In the genomic region with DNA sequence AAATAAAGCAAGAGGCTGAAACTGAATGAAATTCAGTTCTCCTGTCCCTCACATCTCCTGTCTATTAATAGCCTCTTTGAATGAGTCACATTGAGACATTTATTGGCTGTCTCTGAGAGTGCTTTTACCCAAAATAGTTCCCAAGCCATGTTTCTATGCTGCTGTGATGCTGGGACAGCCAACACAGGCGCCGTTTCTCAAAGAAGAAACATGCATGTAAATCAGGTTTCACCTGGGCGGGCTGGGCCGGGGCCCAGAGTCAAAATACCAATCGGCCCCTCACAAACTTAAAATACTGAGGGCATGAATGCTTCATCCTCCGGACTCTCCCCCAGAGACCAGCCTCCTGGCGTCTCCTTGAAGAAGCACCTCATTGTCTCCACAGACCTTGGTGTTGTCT, we compare ENCODE assay signal across 10 cellular contexts.
DNase-seq lines count a peak whose midpoint lies in the region; ATAC-seq and TF ChIP-seq lines count a peak whose summit lies in the region.
"Had no signal": no experiment of that assay in that cellular context is flagged by ENCODE, and none has a peak within 500 bp of the region (broad histone marks: within the 10 kb centered on the region; RNA-seq: fewer than 3 reads in every experiment).

No MANE protein-coding gene starts in this region.

- H3K27ac ChIP-seq in ascending aorta (peak overlapping the region; percentile 73 to 81), aorta (ENCODE audit: low read depth in 1 of 2, low read length in 2 of 2) (no peak overlapping the region)

- H3K36me3 ChIP-seq in ascending aorta (no peaks in the 10 kb centered on the region), aorta (ENCODE audit: control insufficient read depth in 1 of 2, insufficient read depth in 2 of 2, low read length in 1 of 2) (no peaks in the 10 kb centered on the region)

- H3K9me3 ChIP-seq in ascending aorta (no peaks in the 10 kb centered on the region), aorta (ENCODE audit: control insufficient read depth, low read length) (no peaks in the 10 kb centered on the region)

- peak overlapping the region; percentile 23 to 33 for H3K4me3 ChIP-seq in ascending aorta
- no peak overlapping the region for H3K4me3 ChIP-seq in aorta (ENCODE audit: low read length in 2 of 2)

- no peak for TF ChIP-seq CTCF in ascending aorta (IDR thresholded peaks at IDR 0.05)

- peak; percentile 71 for ATAC-seq in GM19043 (IDR thresholded peaks at IDR 0.05; ENCODE audit: low read depth, unreplicated experiment)
- ATAC-seq in HG03039 (IDR thresholded peaks at IDR 0.05; ENCODE audit: unreplicated experiment): peak; percentile 88
- ATAC-seq in aorta (ENCODE audit: low FRiP score): peak; percentile 79
- ATAC-seq in GM21423 (IDR thresholded peaks at IDR 0.05; ENCODE audit: unreplicated experiment): no peak
- ATAC-seq: effector memory CD8-positive, alpha-beta T cell; HCT116 had no signal

- peaks cover 7 to 36% of the 10 kb centered on the region in 2 donors for H3K4me1 ChIP-seq in ascending aorta
- peaks cover 0 to 9% of the 10 kb centered on the region in 2 donors for H3K4me1 ChIP-seq in aorta (ENCODE audit: control insufficient read depth in 1 of 2, insufficient read depth in 2 of 2, low read length in 2 of 2)

- H3K27me3 ChIP-seq in ascending aorta: no peaks in the 10 kb centered on the region
- H3K27me3 ChIP-seq in aorta (ENCODE audit: control insufficient read depth in 1 of 2, insufficient read depth in 2 of 2, low read length in 1 of 2): no peaks in the 10 kb centered on the region

- intact Hi-C loops in ascending aorta (cut with DNase I) (no loop called here), aorta (cut with DNase I) (loop anchor here in 1 of 2 donors (1.0 kb wide), 1 partner anchor 12 kb away; no protein-coding TSS in a partner anchor)

- DNase-seq in ascending aorta (ENCODE audit: low spot score in 2 of 2) (no peak), aorta (no peak), DMS79 (lab: John Stamatoyannopoulos, UW) (no peak)
- DNase-seq in activated CD4-positive, alpha-beta T cell treated with anti-CD3 and anti-CD28 coated beads, Interleukin-2, amount 50 U/mL, for 48 hours: no peak
- DNase-seq: effector memory CD8-positive, alpha-beta T cell; NCI-H526 treated with DMSO at 0.1 percent for 48 hours had no signal

- 9 to 11% methylated on average over 7 of the region's 7 CpGs for WGBS in aorta, 2 donors

Comparison
In these comparisons a context has a peak if more than half of its experiments do, and no peak if none do; other contexts are left out.
1. H3K27ac ChIP-seq: peak in ascending aorta (2 of 2); none in aorta (0 of 2).
2. H3K4me3 ChIP-seq: peak in ascending aorta (2 of 2); none in aorta (0 of 2).